29 cellular contexts compared by ENCODE assay signal in the genomic region with DNA sequence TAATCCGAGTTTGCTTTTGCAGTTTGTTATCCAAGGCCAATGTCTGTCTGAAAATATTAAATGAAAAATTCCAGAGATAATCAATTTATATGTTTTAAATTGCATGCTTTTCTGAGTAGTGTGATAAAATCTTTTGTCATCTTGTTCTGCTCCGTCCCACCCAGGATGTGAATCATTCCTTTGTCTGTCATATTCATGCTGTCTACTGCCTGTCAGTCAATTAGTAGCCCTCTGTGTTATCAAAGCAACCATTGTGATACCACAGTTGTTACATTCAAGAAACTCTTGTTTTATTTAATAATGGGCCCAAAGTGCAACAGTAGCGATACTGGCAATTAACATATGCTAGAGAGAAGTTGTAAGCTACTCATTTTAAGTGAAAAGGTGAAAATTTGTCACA.
DNase-seq lines count a peak whose midpoint lies in the region; ATAC-seq, FAIRE-seq and TF ChIP-seq lines count a peak whose summit lies in the region.
"Had no signal": no experiment of that assay in that cellular context is flagged by ENCODE, and none has a peak within 500 bp of the region (broad histone marks: within the 10 kb centered on the region; RNA-seq: fewer than 3 reads in every experiment).

No MANE protein-coding gene starts in this region.

- WGBS in K562 (ENCODE audit: insufficient coverage, low coverage, missing lambda C conversion rate) = 3% methylated on average over 3 of the region's 3 CpGs
- WGBS in endodermal cell (ENCODE audit: insufficient coverage in 1 of 2, insufficient read length in 1 of 2), 2 experiments = 33 to 74% methylated on average over 2 to 3 of the region's 3 CpGs

- in situ Hi-C loops in K562 (cut with MboI) = no loop called here

- H3K4me3 Mint-ChIP-seq in endodermal cell = no peak overlapping the region
- H3K4me3 Mint-ChIP-seq in stimulated activated naive B cell treated with anti-CD40 and anti-IgM and Interleukin-4, amounts not matched to agents 10 μg/mL and 1 μg/mL and 100 μg/mL, for 72 hours = no peak overlapping the region
- H3K4me3 Mint-ChIP-seq: activated CD4-positive, alpha-beta memory T cell treated with anti-CD3 and anti-CD28 coated beads, Interleukin-2, amount 10 ng/mL, durations not matched to agents 7 days and 5 days; activated naive CD4-positive, alpha-beta T cell treated with anti-CD3 and anti-CD28 coated beads, Interleukin-2, amount 50 U/mL, for 24 hours; CD14-positive monocyte; naive B cell had no signal

- intact Hi-C loops in PC-3 (cut with micrococcal nuclease) = no loop called here
- intact Hi-C loops in K562 (cut with micrococcal nuclease) = no loop called here

- no peaks in the 10 kb centered on the region for H3K27me3 Mint-ChIP-seq in endodermal cell (ENCODE audit: insufficient read depth)
- H3K27me3 Mint-ChIP-seq in stimulated activated naive B cell treated with anti-CD40 and anti-IgM and Interleukin-4, amounts not matched to agents 10 μg/mL and 1 μg/mL and 100 μg/mL, for 72 hours = no peaks in the 10 kb centered on the region
- H3K27me3 Mint-ChIP-seq: activated CD4-positive, alpha-beta memory T cell treated with anti-CD3 and anti-CD28 coated beads, Interleukin-2, amount 10 ng/mL, durations not matched to agents 7 days and 5 days; activated naive CD4-positive, alpha-beta T cell treated with anti-CD3 and anti-CD28 coated beads, Interleukin-2, amount 50 U/mL, for 24 hours; naive B cell had no signal

- no peak overlapping the region for H3K9ac ChIP-seq in PC-3 (ENCODE audit: low read length)
- no peak overlapping the region for H3K9ac ChIP-seq in K562 (ENCODE audit: insufficient read depth in 1 of 2, low read depth in 2 of 2, low read length in 2 of 2)
- no peak overlapping the region for H3K9ac ChIP-seq in endodermal cell (ENCODE audit: extremely low read depth, low read length, poor library complexity, severe bottlenecking)

- no TSS peak for BruUV-seq in PC-3 (replicated peaks; lab: Mats Ljungman, UMichigan)
- no TSS peak for BruUV-seq in K562 (replicated peaks; lab: Mats Ljungman, UMichigan)

- TF ChIP-seq EP300 in K562 (IDR thresholded peaks at IDR 0.05; ENCODE audit: low read length) = no peak

- no peaks in the 10 kb centered on the region for H3K36me3 ChIP-seq in PC-3 (ENCODE audit: low read depth, low read length)
- no peaks in the 10 kb centered on the region for H3K36me3 ChIP-seq in K562 (ENCODE audit: control insufficient read depth, insufficient read depth, low read length)
- no peaks in the 10 kb centered on the region for H3K36me3 ChIP-seq in endodermal cell (ENCODE audit: control insufficient read depth, insufficient read depth, low read length)
- H3K36me3 ChIP-seq: gastroesophageal sphincter, left ventricle myocardium inferior, uterus had no signal

- H3K9me3 Mint-ChIP-seq in endodermal cell = no peaks in the 10 kb centered on the region
- H3K9me3 Mint-ChIP-seq in stimulated activated naive B cell treated with anti-CD40 and anti-IgM and Interleukin-4, amounts not matched to agents 10 μg/mL and 1 μg/mL and 100 μg/mL, for 72 hours = peaks cover 0 to 1% of the 10 kb centered on the region in 2 donors

- H3K9me3 ChIP-seq in PC-3 (ENCODE audit: low read length) (no peaks in the 10 kb centered on the region), K562 (replicated peaks; ENCODE audit: control insufficient read depth, insufficient read depth, low read depth, low read length) (no peaks in the 10 kb centered on the region; the same call in 1 of the 2 replicates), endodermal cell (ENCODE audit: control insufficient read depth, low read length) (no peaks in the 10 kb centered on the region)
- H3K9me3 ChIP-seq: gastroesophageal sphincter, left ventricle myocardium inferior, psoas muscle, testis, uterus had no signal

- TF ChIP-seq RAD21 in K562 (CRISPR knock-in tag; conservative IDR thresholded peaks at IDR 0.05 in 1 of 2, IDR thresholded peaks at IDR 0.05 in 1 of 2) = no peak

- H3K4me1 ChIP-seq in PC-3 (ENCODE audit: insufficient read depth, low read length) (peaks cover 30% of the 10 kb centered on the region), K562 (replicated peaks in 1 of 2; ENCODE audit: control insufficient read depth in 2 of 2, insufficient read depth in 2 of 2, low read length in 2 of 2) (no peaks in the 10 kb centered on the region), endodermal cell (ENCODE audit: control insufficient read depth, insufficient read depth, low read length) (no peaks in the 10 kb centered on the region)
- H3K4me1 ChIP-seq: gastroesophageal sphincter, left ventricle myocardium inferior, psoas muscle, testis, uterus had no signal

- peak; percentile 44 for DNase-seq in ELR (ENCODE audit: low read depth)
- peak; percentile 56 for DNase-seq in PC-3
- no peak for DNase-seq in K562 (ENCODE audit: extremely low read depth in 1 of 4, low spot score in 3 of 4)
- DNase-seq in midbrain (lab: John Stamatoyannopoulos, UW) = peak; percentile 18
- DNase-seq in endodermal cell = no peak
- DNase-seq in NK-92 (lab: John Stamatoyannopoulos, UW; ENCODE audit: unreplicated experiment) = no peak
- DNase-seq in stimulated activated naive B cell treated with anti-CD40 and anti-IgM and Interleukin-4, amounts not matched to agents 10 μg/mL and 1 μg/mL and 100 μg/mL, for 72 hours = no peak
- DNase-seq: activated CD4-positive, alpha-beta memory T cell treated with anti-CD3 and anti-CD28 coated beads, Interleukin-2, amount 10 ng/mL, durations not matched to agents 7 days and 5 days; activated CD4-positive, CD25-positive, alpha-beta regulatory T cell; effector memory CD4-positive, alpha-beta T cell; IMR-90; left ventricle myocardium inferior; naive B cell; NCI-H1092 treated with DMSO at 0.1 percent for 48 hours; NCI-H2029; NCI-H526 treated with DMSO at 0.1 percent for 48 hours; psoas muscle; stimulated activated naive CD4-positive, alpha-beta T cell treated with Interleukin-2 at 50 U/mL for 16 hours; testis; uterus had no signal

- no peaks in the 10 kb centered on the region for H3K9me1 ChIP-seq in K562 (ENCODE audit: control insufficient read depth, insufficient read depth, low read length)

- TF ChIP-seq CTCF in PC-3 (conservative IDR thresholded peaks at IDR 0.05; ENCODE audit: low read depth, low read length) (no peak), K562 (IDR thresholded peaks at IDR 0.05 in 2 of 3, conservative IDR thresholded peaks at IDR 0.05 in 1 of 3; ENCODE audit: insufficient read depth in 2 of 3, low read depth in 1 of 3, low read length in 3 of 3) (no peak), endodermal cell (conservative IDR thresholded peaks at IDR 0.05) (no peak)

- H3K79me2 ChIP-seq in PC-3 (ENCODE audit: low read length) = no peaks in the 10 kb centered on the region
- H3K79me2 ChIP-seq in K562 (ENCODE audit: control insufficient read depth, insufficient read depth, low read length) = no peaks in the 10 kb centered on the region

- no peak overlapping the region for H3K27ac Mint-ChIP-seq in endodermal cell
- no peak overlapping the region for H3K27ac Mint-ChIP-seq in stimulated activated naive B cell treated with anti-CD40 and anti-IgM and Interleukin-4, amounts not matched to agents 10 μg/mL and 1 μg/mL and 100 μg/mL, for 72 hours
- H3K27ac Mint-ChIP-seq: activated CD4-positive, alpha-beta memory T cell treated with anti-CD3 and anti-CD28 coated beads, Interleukin-2, amount 10 ng/mL, durations not matched to agents 7 days and 5 days; activated naive CD4-positive, alpha-beta T cell treated with anti-CD3 and anti-CD28 coated beads, Interleukin-2, amount 50 U/mL, for 24 hours; activated T-helper 2 cell treated with anti-CD3 and anti-CD28 coated beads, Interferon-gamma antibody, Interleukin-2, Interleukin-4, amounts not matched to agents 10 μg/mL and 5 μg/mL and 100 μg/mL, durations not matched to agents 14 hours and 24 hours and 36 hours; CD14-positive monocyte; naive B cell had no signal

- peaks cover 3% of the 10 kb centered on the region for H3K4me1 Mint-ChIP-seq in endodermal cell
- H3K4me1 Mint-ChIP-seq in stimulated activated naive B cell treated with anti-CD40 and anti-IgM and Interleukin-4, amounts not matched to agents 10 μg/mL and 1 μg/mL and 100 μg/mL, for 72 hours = no peaks in the 10 kb centered on the region
- H3K4me1 Mint-ChIP-seq: activated CD4-positive, alpha-beta memory T cell treated with anti-CD3 and anti-CD28 coated beads, Interleukin-2, amount 10 ng/mL, durations not matched to agents 7 days and 5 days; activated naive CD4-positive, alpha-beta T cell treated with anti-CD3 and anti-CD28 coated beads, Interleukin-2, amount 50 U/mL, for 24 hours; CD14-positive monocyte; naive B cell had no signal

- H3K27ac ChIP-seq in PC-3 (ENCODE audit: low read length) (peak overlapping the region; percentile 31; the same call in 1 of the 2 replicates), K562 (ENCODE audit: extremely low read depth, low read depth, low read length) (no peak overlapping the region), endodermal cell (ENCODE audit: low read depth, low read length) (no peak overlapping the region)
- H3K27ac ChIP-seq: gastroesophageal sphincter, left ventricle myocardium inferior, psoas muscle, testis, uterus had no signal

- no peak for TF ChIP-seq POLR2A in K562 (conservative IDR thresholded peaks at IDR 0.05)

- CTCF ChIA-PET in PC-3 (lab: Charles Lee) = no interaction called here
- CTCF ChIA-PET in K562 (lab: Yijun Ruan, JAX; ENCODE audit: low intra/inter-chr PET ratio) = no interaction called here

- FAIRE-seq in K562 (lab: Jason Lieb, UNC) = no peak
- FAIRE-seq: colon, G401.6, H1 had no signal

- no peak overlapping the region for H2AFZ ChIP-seq in PC-3 (ENCODE audit: low read length)
- no peak overlapping the region for H2AFZ ChIP-seq in K562 (ENCODE audit: low read depth, low read length)

- H3K4me3 ChIP-seq in PC-3 (ENCODE audit: low read length) (no peak overlapping the region), K562 (no peak overlapping the region), endodermal cell (ENCODE audit: low read length) (no peak overlapping the region)
- H3K4me3 ChIP-seq: gastroesophageal sphincter, left ventricle myocardium inferior, psoas muscle, testis, uterus had no signal

- no peaks in the 10 kb centered on the region for H3K27me3 ChIP-seq in PC-3 (ENCODE audit: low read length)
- H3K27me3 ChIP-seq in K562 (ENCODE audit: control insufficient read depth in 2 of 2, insufficient read depth in 2 of 2, low read length in 2 of 2) = no peaks in the 10 kb centered on the region
- H3K27me3 ChIP-seq in endodermal cell (ENCODE audit: control insufficient read depth, insufficient read depth, low read length, poor library complexity, severe bottlenecking) = no peaks in the 10 kb centered on the region
- H3K27me3 ChIP-seq: gastroesophageal sphincter, testis, uterus had no signal

- ATAC-seq in PC-3 (peak; percentile 72; the same call in 1 of the 2 replicates), K562 (no peak), GM21619 (IDR thresholded peaks at IDR 0.05; ENCODE audit: unreplicated experiment) (no peak)
- ATAC-seq in stimulated activated naive B cell treated with anti-CD40 and anti-IgM and Interleukin-4, amounts not matched to agents 10 μg/mL and 1 μg/mL and 100 μg/mL, for 72 hours (replicated peaks) = no peak
- ATAC-seq: esophagus mucosa, gastroesophageal sphincter, psoas muscle had no signal

- no peaks in the 10 kb centered on the region for H3K36me3 Mint-ChIP-seq in endodermal cell (ENCODE audit: low read depth)
- H3K36me3 Mint-ChIP-seq in stimulated activated naive B cell treated with anti-CD40 and anti-IgM and Interleukin-4, amounts not matched to agents 10 μg/mL and 1 μg/mL and 100 μg/mL, for 72 hours = no peaks in the 10 kb centered on the region
- H3K36me3 Mint-ChIP-seq: activated naive CD4-positive, alpha-beta T cell treated with anti-CD3 and anti-CD28 coated beads, Interleukin-2, amount 50 U/mL, for 24 hours; CD14-positive monocyte; naive B cell had no signal

- POLR2A ChIA-PET in PC-3 (lab: Charles Lee; ENCODE audit: unreplicated experiment) = no interaction called here
- POLR2A ChIA-PET in K562 (lab: Yijun Ruan, JAX) = no interaction called here

- H3K4me2 ChIP-seq in PC-3 (ENCODE audit: low read length) = peak overlapping the region; percentile 4; the same call in 1 of the 2 replicates
- no peak overlapping the region for H3K4me2 ChIP-seq in K562 (ENCODE audit: insufficient read depth, low read length)

- no peaks in the 10 kb centered on the region for H3F3A ChIP-seq in PC-3 (ENCODE audit: low read length, unreplicated experiment)

- no peaks in the 10 kb centered on the region for H3K9me2 ChIP-seq in PC-3 (replicated peaks; ENCODE audit: low read length)

- H4K20me1 ChIP-seq in PC-3 (ENCODE audit: low read length) (no peaks in the 10 kb centered on the region), K562 (replicated peaks; ENCODE audit: control insufficient read depth, insufficient read depth, low read length) (no peaks in the 10 kb centered on the region)

Comparison
In these comparisons a context has a peak if more than half of its experiments do, and no peak if none do; other contexts are left out.
1. DNase-seq: peak in ELR (single experiment), PC-3 (single experiment) and midbrain (single experiment); none in K562 (0 of 4), endodermal cell (single experiment), NK-92 (single experiment) and stimulated activated naive B cell treated with anti-CD40 and anti-IgM and Interleukin-4, amounts not matched to agents 10 μg/mL and 1 μg/mL and 100 μg/mL, for 72 hours (single experiment).